20 cellular contexts compared by ENCODE assay signal in the genomic region with DNA sequence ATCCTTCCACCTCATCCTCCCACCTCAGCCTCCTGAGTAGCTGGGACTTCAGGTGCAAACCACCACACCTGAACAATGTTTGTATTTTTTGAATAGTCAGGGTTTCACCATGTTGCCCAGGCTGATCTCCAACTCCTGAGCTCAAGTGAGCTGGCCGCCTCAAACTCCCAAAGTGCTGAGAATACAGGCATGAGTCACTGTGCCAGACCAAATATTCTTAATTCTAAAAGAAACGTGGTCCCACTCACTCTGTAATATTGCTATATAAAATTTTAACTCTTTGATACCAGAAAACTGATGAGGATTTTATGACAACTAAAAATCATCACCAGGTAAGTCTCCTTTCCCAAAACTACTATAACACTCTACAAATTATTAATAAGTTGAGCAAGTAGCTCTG.
DNase-seq lines count a peak whose midpoint lies in the region; ATAC-seq and TF ChIP-seq lines count a peak whose summit lies in the region.
"Had no signal": no experiment of that assay in that cellular context is flagged by ENCODE, and none has a peak within 500 bp of the region (broad histone marks: within the 10 kb centered on the region; RNA-seq: fewer than 3 reads in every experiment).

No MANE protein-coding gene starts in this region.

- H4K91ac ChIP-seq in IMR-90 (ENCODE audit: insufficient read depth, low read depth, low read length) (no peak overlapping the region), neuronal stem cell (ENCODE audit: low read depth, low read length, poor library complexity) (no peak overlapping the region)

- H2AFZ ChIP-seq in IMR-90 (replicated peaks; ENCODE audit: low read length, poor library complexity): no peak overlapping the region
- H2AFZ ChIP-seq in neuronal stem cell (ENCODE audit: low read length): no peak overlapping the region

- no peak for TF ChIP-seq CTCF in IMR-90 (conservative IDR thresholded peaks at IDR 0.05; ENCODE audit: low read depth, low read length)

- peak; percentile 36 for DNase-seq in IMR-90
- DNase-seq in astrocyte of the hippocampus (ENCODE audit: low read depth, low spot score): peak; percentile 20
- DNase-seq in fibroblast of peridontal ligament (ENCODE audit: extremely low read depth): peak; percentile 43
- no peak for DNase-seq in neuronal stem cell (ENCODE audit: low spot score)
- DNase-seq in CD8-positive, alpha-beta memory T cell: no peak
- DNase-seq in anterior cingulate cortex (lab: John Stamatoyannopoulos, UW): no peak
- DNase-seq: CD4-positive, CD25-positive, alpha-beta regulatory T cell; COR-L47; DMS79; GOT3; HCEC 1CT; KG1; NCI-H1105 treated with DMSO at 0.1 percent for 48 hours; NCI-H2029 treated with DMSO at 0.1 percent for 48 hours; NCI-H2171 treated with DMSO at 0.1 percent for 48 hours; NCI-H524 treated with DMSO at 0.1 percent for 48 hours; SJCRH30 had no signal

- H3K4me1 ChIP-seq in IMR-90 (ENCODE audit: control insufficient read depth, insufficient read depth, low read length) (no peaks in the 10 kb centered on the region; the same call in 1 of the 2 replicates), neuronal stem cell (ENCODE audit: control insufficient read depth in 2 of 2, insufficient read depth in 1 of 2, low read depth in 1 of 2, low read length in 2 of 2) (no peaks in the 10 kb centered on the region)
- no peaks in the 10 kb centered on the region for H3K4me1 ChIP-seq in CD8-positive, alpha-beta memory T cell (ENCODE audit: insufficient read depth, low read length)
- H3K4me1 ChIP-seq: SJCRH30 had no signal

- H2AK9ac ChIP-seq in IMR-90 (replicated peaks; ENCODE audit: low read depth, low read length, poor library complexity): no peak overlapping the region

- H3K27me3 Mint-ChIP-seq in CD8-positive, alpha-beta memory T cell: peaks cover 0 to 2% of the 10 kb centered on the region in 2 donors

- no peak overlapping the region for H3K4me3 Mint-ChIP-seq in CD8-positive, alpha-beta memory T cell
- H3K4me3 Mint-ChIP-seq: CD4-positive, CD25-positive, alpha-beta regulatory T cell had no signal

- H3K36me3 Mint-ChIP-seq in CD8-positive, alpha-beta memory T cell: no peaks in the 10 kb centered on the region
- H3K36me3 Mint-ChIP-seq: CD4-positive, CD25-positive, alpha-beta regulatory T cell had no signal

- H3K79me1 ChIP-seq in IMR-90 (ENCODE audit: low read depth in 1 of 2, low read length in 2 of 2) (no peaks in the 10 kb centered on the region), neuronal stem cell (ENCODE audit: low read depth, low read length) (no peaks in the 10 kb centered on the region)

- no peak overlapping the region for H3K23ac ChIP-seq in IMR-90 (ENCODE audit: low read depth, low read length)
- H3K23ac ChIP-seq in neuronal stem cell (ENCODE audit: low read depth, low read length, poor library complexity): no peak overlapping the region

- H3K56ac ChIP-seq in IMR-90 (ENCODE audit: extremely low read depth, insufficient read depth, low read length): no peak overlapping the region

- in situ Hi-C loops in IMR-90 (cut with MboI; ENCODE audit: low sequenced_read_pairs): no loop called here

- H3K36me3 ChIP-seq in IMR-90 (ENCODE audit: control insufficient read depth, insufficient read depth, low read length): no peaks in the 10 kb centered on the region
- no peaks in the 10 kb centered on the region for H3K36me3 ChIP-seq in neuronal stem cell (replicated peaks in 1 of 2; ENCODE audit: control insufficient read depth in 2 of 2, insufficient read depth in 2 of 2, low read length in 2 of 2)
- H3K36me3 ChIP-seq in CD8-positive, alpha-beta memory T cell (ENCODE audit: insufficient read depth, low read length): no peaks in the 10 kb centered on the region
- H3K36me3 ChIP-seq: SJCRH30 had no signal

- no peak for TF ChIP-seq RAD21 in IMR-90 (IDR thresholded peaks at IDR 0.05; ENCODE audit: low read length)

- no peaks in the 10 kb centered on the region for H4K20me1 ChIP-seq in IMR-90 (ENCODE audit: insufficient read depth, low read length)

- H3K9me3 ChIP-seq in IMR-90 (ENCODE audit: control insufficient read depth, insufficient read depth, low read length) (no peaks in the 10 kb centered on the region), neuronal stem cell (replicated peaks in 1 of 2; ENCODE audit: control insufficient read depth in 2 of 2, insufficient read depth in 1 of 2, low read depth in 1 of 2, low read length in 2 of 2) (no peaks in the 10 kb centered on the region)
- H3K9me3 ChIP-seq in CD8-positive, alpha-beta memory T cell (ENCODE audit: low read length): no peaks in the 10 kb centered on the region
- H3K9me3 ChIP-seq: A549, SJCRH30 had no signal

- CTCF ChIA-PET in IMR-90 (lab: Yijun Ruan, JAX): no interaction called here
- CTCF ChIA-PET in CD8-positive, alpha-beta memory T cell (lab: Charles Lee): no interaction called here

- H3K27ac ChIP-seq in IMR-90 (ENCODE audit: insufficient read depth, low read length) (no peak overlapping the region), neuronal stem cell (replicated peaks; ENCODE audit: low read length) (no peak overlapping the region)
- H3K27ac ChIP-seq in CD8-positive, alpha-beta memory T cell (ENCODE audit: low read depth, low read length): no peak overlapping the region
- H3K27ac ChIP-seq: A549, HL-60, SJCRH30 had no signal

- H2BK120ac ChIP-seq in IMR-90 (ENCODE audit: low read depth, low read length): no peak overlapping the region
- H2BK120ac ChIP-seq in neuronal stem cell (ENCODE audit: low read depth, low read length): no peak overlapping the region

- no peak overlapping the region for H2BK12ac ChIP-seq in neuronal stem cell (ENCODE audit: low read length)

- no peak overlapping the region for H3K4me3 ChIP-seq in IMR-90 (ENCODE audit: insufficient read depth, low read depth, low read length)
- no peak overlapping the region for H3K4me3 ChIP-seq in neuronal stem cell (ENCODE audit: low read length in 2 of 2)
- no peak overlapping the region for H3K4me3 ChIP-seq in CD8-positive, alpha-beta memory T cell (ENCODE audit: low read length)
- H3K4me3 ChIP-seq: A549, SJCRH30 had no signal

- no CpG with 5 or more reads among the region's 2 CpGs for WGBS in IMR-90 (ENCODE audit: extremely low coverage in 2 of 2, insufficient read length in 1 of 2), 2 experiments
- WGBS in neuronal stem cell (ENCODE audit: extremely low coverage in 2 of 2, insufficient read length in 2 of 2, insufficient replicate concordance in 1 of 2), 2 donors: no CpG with 5 or more reads among the region's 2 CpGs

- H4K8ac ChIP-seq in IMR-90 (ENCODE audit: low read depth in 2 of 2, low read length in 2 of 2) (no peak overlapping the region), neuronal stem cell (ENCODE audit: low read depth, low read length) (no peak overlapping the region)

- H3K18ac ChIP-seq in IMR-90 (ENCODE audit: low read depth, low read length) (no peak overlapping the region), neuronal stem cell (ENCODE audit: low read length) (no peak overlapping the region)

- POLR2A ChIA-PET in IMR-90 (lab: Charles Lee; ENCODE audit: unreplicated experiment): no interaction called here
- POLR2A ChIA-PET in CD8-positive, alpha-beta memory T cell (lab: Charles Lee): no interaction called here

- H2BK20ac ChIP-seq in IMR-90 (ENCODE audit: low read depth, low read length): 0 out of 2 replicates have a peak overlapping the region, but pooled peaks have one; percentile 14

- no peak overlapping the region for H3K4me2 ChIP-seq in IMR-90 (ENCODE audit: low read depth, low read length)
- H3K4me2 ChIP-seq in neuronal stem cell (ENCODE audit: insufficient read depth, low read length, poor library complexity, severe bottlenecking): no peak overlapping the region
- H3K4me2 ChIP-seq: A549 had no signal

- peaks cover 0 to 4% (median 0%) of the 10 kb centered on the region in 3 donors for H3K4me1 Mint-ChIP-seq in CD8-positive, alpha-beta memory T cell
- H3K4me1 Mint-ChIP-seq: CD4-positive, CD25-positive, alpha-beta regulatory T cell had no signal

- H2BK15ac ChIP-seq in IMR-90 (ENCODE audit: low read depth, low read length) (no peak overlapping the region; the same call in 2 of the 3 replicates), neuronal stem cell (ENCODE audit: low read length) (no peak overlapping the region)

- dilution Hi-C loops in IMR-90 (cut with HindIII; ENCODE audit: low sequenced_read_pairs, unreplicated experiment): no loop called here

- intact Hi-C loops in IMR-90 (cut with micrococcal nuclease): no loop called here

- no peak overlapping the region for H3K9ac ChIP-seq in IMR-90 (ENCODE audit: low read depth, low read length)
- no peak overlapping the region for H3K9ac ChIP-seq in neuronal stem cell (ENCODE audit: low read depth, low read length, poor library complexity)

- ATAC-seq in IMR-90 (ENCODE audit: low read depth): no peak
- no peak for ATAC-seq in HG03342 (IDR thresholded peaks at IDR 0.05; ENCODE audit: unreplicated experiment)
- ATAC-seq: A549 had no signal

- no peak for TF ChIP-seq POLR2A in IMR-90 (IDR thresholded peaks at IDR 0.05; ENCODE audit: low read depth, low read length)

- H3K4ac ChIP-seq in IMR-90 (ENCODE audit: low read depth, low read length) (no peak overlapping the region), neuronal stem cell (ENCODE audit: low read length) (no peak overlapping the region)

- H2BK5ac ChIP-seq in IMR-90 (ENCODE audit: low read depth, low read length, poor library complexity, severe bottlenecking) (no peak overlapping the region), neuronal stem cell (ENCODE audit: low read length) (no peak overlapping the region)

- H3K9me1 ChIP-seq in IMR-90 (ENCODE audit: insufficient read depth, low read length): 0 out of 2 replicates have a peak, but pooled peaks cover 2% of the 10 kb centered on the region

- no TSS peak for BruUV-seq in IMR-90 (replicated peaks; lab: Mats Ljungman, UMichigan)

- H3K9me3 Mint-ChIP-seq in CD8-positive, alpha-beta memory T cell: peaks cover 0 to 2% (median 0%) of the 10 kb centered on the region in 5 donors

- no peak overlapping the region; the same call in 1 of the 2 replicates for H4K5ac ChIP-seq in IMR-90 (ENCODE audit: low read depth, low read length)

- H3K14ac ChIP-seq in IMR-90 (replicated peaks; ENCODE audit: low read depth, low read length) (no peak overlapping the region), neuronal stem cell (ENCODE audit: low read length) (no peak overlapping the region)

- H3K27me3 ChIP-seq in IMR-90 (ENCODE audit: control insufficient read depth, insufficient read depth, low read length): no peaks in the 10 kb centered on the region
- H3K27me3 ChIP-seq in neuronal stem cell (ENCODE audit: control insufficient read depth in 3 of 3, insufficient read depth in 3 of 3, low read depth in 1 of 3, low read length in 3 of 3): no peaks in the 10 kb centered on the region
- peaks cover 3% of the 10 kb centered on the region for H3K27me3 ChIP-seq in CD8-positive, alpha-beta memory T cell (ENCODE audit: insufficient read depth, low read length, poor library complexity, severe bottlenecking)
- H3K27me3 ChIP-seq: SJCRH30 had no signal

- no peak overlapping the region for H3K27ac Mint-ChIP-seq in CD8-positive, alpha-beta memory T cell
- H3K27ac Mint-ChIP-seq: CD4-positive, CD25-positive, alpha-beta regulatory T cell had no signal

- H2AK5ac ChIP-seq in IMR-90 (ENCODE audit: low read depth, low read length) (peak overlapping the region; percentile 59; the same call in 1 of the 2 replicates), neuronal stem cell (ENCODE audit: low read depth, low read length) (no peak overlapping the region)

TF ChIP-seq in IMR-90, 13 proteins besides CTCF, POLR2A, EP300 and RAD21 (continues in another document):
- TF ChIP-seq MXI1 (IDR thresholded peaks at IDR 0.05; ENCODE audit: borderline replicate concordance, low read depth, low read length): no peak

Comparison
In these comparisons a context has a peak if more than half of its experiments do, and no peak if none do; other contexts are left out.
1. DNase-seq: peak in IMR-90 (single experiment), astrocyte of the hippocampus (single experiment) and fibroblast of peridontal ligament (single experiment); none in neuronal stem cell (single experiment), CD8-positive, alpha-beta memory T cell (0 of 5) and anterior cingulate cortex (0 of 58).